ENCODE assay signal across 8 cellular contexts in the genomic region with DNA sequence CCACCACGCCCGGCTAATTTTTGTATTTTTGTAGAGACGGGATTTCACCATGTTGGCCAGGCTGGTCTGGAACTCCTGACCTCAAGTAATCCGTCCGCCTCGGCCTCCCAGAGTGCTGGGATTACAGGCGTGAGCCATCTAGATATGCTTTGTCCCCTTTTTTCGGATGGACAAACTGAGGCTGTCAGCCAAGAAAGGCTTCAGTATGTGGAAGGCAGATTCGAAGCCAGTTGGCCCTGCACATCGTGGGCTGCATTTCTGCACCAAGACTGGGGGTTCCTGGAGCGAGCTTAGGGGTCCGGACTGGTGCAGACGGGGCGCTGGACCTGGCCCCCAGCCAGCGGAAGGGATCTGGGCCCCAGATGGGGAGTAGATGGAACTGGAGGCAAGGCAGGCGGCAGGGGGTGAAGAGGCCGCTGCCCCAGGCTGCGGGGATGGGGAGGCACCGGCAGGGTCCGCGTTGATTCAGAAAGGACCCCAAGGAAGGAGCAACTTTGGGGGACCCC. TPM values are rescaled to one million over a fixed set of nuclear protein-coding genes. Genes with fewer than 3 reads are reported as not detected.
DNase-seq lines count a peak whose midpoint lies in the region; ATAC-seq, FAIRE-seq and TF ChIP-seq lines count a peak whose summit lies in the region.

No MANE protein-coding gene starts in this region.

- no peak for TF ChIP-seq EP300 in HepG2 (IDR thresholded peaks at IDR 0.05; ENCODE audit: low read depth in 2 of 2, low read length in 2 of 2)
- TF ChIP-seq EP300 in HepG2 (CRISPR knock-in tag; IDR thresholded peaks at IDR 0.05; ENCODE audit: borderline replicate concordance) = no peak

- POLR2A ChIA-PET in HepG2 (lab: Yijun Ruan, JAX) = interaction anchor here (2.1 to 3.1 kb wide), 4 partner anchors 11 to 38 kb away, joined by 7 to 51 read pairs (median 28); a partner anchor contains a TSS

- ATAC-seq in activated naive CD4-positive, alpha-beta T cell treated with anti-CD3 and anti-CD28 coated beads, Interleukin-2, amount 50 U/mL, for 72 hours = no peak
- ATAC-seq in HepG2 = no peak
- ATAC-seq in omental fat pad (ENCODE audit: low FRiP score) = no peak

- H3K36me3 Mint-ChIP-seq in activated naive CD4-positive, alpha-beta T cell treated with anti-CD3 and anti-CD28 coated beads, Interleukin-2, amount 50 U/mL, for 24 hours = no peaks in the 10 kb centered on the region
- H3K36me3 Mint-ChIP-seq in activated naive CD4-positive, alpha-beta T cell treated with anti-CD3 and anti-CD28 coated beads, Interleukin-2, amount 50 U/mL, for 72 hours = peaks cover 9 to 12% of the 10 kb centered on the region in 2 donors
- H3K36me3 Mint-ChIP-seq in type B pancreatic cell = no peaks in the 10 kb centered on the region

- intact Hi-C loops in HepG2 (cut with micrococcal nuclease; ENCODE audit: unreplicated experiment) = no loop called here

- H3K9me3 ChIP-seq in HepG2 (ENCODE audit: low read length) = no peaks in the 10 kb centered on the region

- no peaks in the 10 kb centered on the region for H3K79me2 ChIP-seq in HepG2 (ENCODE audit: insufficient read depth, low read length)

- no peaks in the 10 kb centered on the region for H3K9me3 Mint-ChIP-seq in activated naive CD4-positive, alpha-beta T cell treated with anti-CD3 and anti-CD28 coated beads, Interleukin-2, amount 50 U/mL, for 24 hours
- H3K9me3 Mint-ChIP-seq in activated naive CD4-positive, alpha-beta T cell treated with anti-CD3 and anti-CD28 coated beads, Interleukin-2, amount 50 U/mL, for 72 hours = peaks cover 3 to 5% of the 10 kb centered on the region in 2 donors
- no peaks in the 10 kb centered on the region for H3K9me3 Mint-ChIP-seq in type B pancreatic cell

- WGBS in HepG2 (ENCODE audit: low lambda C conversion rate) = 63% methylated on average over 17 of the region's 21 CpGs

- no TSS peak for BruUV-seq in HepG2 (replicated peaks; lab: Mats Ljungman, UMichigan)

- TF ChIP-seq POLR2A in HepG2 (IDR thresholded peaks at IDR 0.05; ENCODE audit: insufficient read depth in 1 of 2, low read depth in 2 of 2, low read length in 2 of 2) = no peak

- H3K9ac ChIP-seq in HepG2 (ENCODE audit: insufficient read depth, low read depth, low read length) = no peak overlapping the region

- CTCF ChIA-PET in HepG2 (lab: Yijun Ruan, JAX; ENCODE audit: low intra/inter-chr PET ratio, low total read pairs) = no interaction called here

- no peaks in the 10 kb centered on the region for H3K27me3 Mint-ChIP-seq in activated naive CD4-positive, alpha-beta T cell treated with anti-CD3 and anti-CD28 coated beads, Interleukin-2, amount 50 U/mL, for 24 hours
- no peaks in the 10 kb centered on the region for H3K27me3 Mint-ChIP-seq in type B pancreatic cell

- no peak for TF ChIP-seq CTCF in HepG2 (CRISPR knock-in tag; IDR thresholded peaks at IDR 0.05)
- no peak for TF ChIP-seq CTCF in type B pancreatic cell (conservative IDR thresholded peaks at IDR 0.05)
- no peak for TF ChIP-seq CTCF in omental fat pad (IDR thresholded peaks at IDR 0.05)

- H3K4me3 ChIP-seq in HepG2 (replicated peaks in 1 of 3; ENCODE audit: insufficient read depth in 1 of 3, low read depth in 2 of 3, low read length in 3 of 3) = peak overlapping the region in 2 of 3 experiments; percentile 59 to 79; a peak in 2 of 6 replicates

- no peak for FAIRE-seq in HepG2 (lab: Jason Lieb, UNC)

- TF ChIP-seq RAD21 in HepG2 (CRISPR knock-in tag; IDR thresholded peaks at IDR 0.05) = no peak

- no peak overlapping the region for H3K27ac ChIP-seq in HepG2 (ENCODE audit: extremely low read length, insufficient read depth, low read length)

- no peak for DNase-seq in activated naive CD4-positive, alpha-beta T cell treated with Interleukin-2 at 50 U/mL for 16 hours
- DNase-seq in activated naive CD4-positive, alpha-beta T cell treated with anti-CD3 and anti-CD28 coated beads, Interleukin-2, amount 50 U/mL, for 72 hours (ENCODE audit: low spot score in 2 of 2) = no peak
- no peak for DNase-seq in HepG2 (ENCODE audit: low spot score)
- DNase-seq in type B pancreatic cell (ENCODE audit: extremely low spot score, unreplicated experiment) = no peak
- DNase-seq in omental fat pad (ENCODE audit: low spot score) = no peak
- no peak for DNase-seq in HK-2 (ENCODE audit: unreplicated experiment)
- DNase-seq in NCI-H1417 treated with DMSO at 0.1 percent for 48 hours (lab: John Stamatoyannopoulos, UW) = no peak

- H3K36me3 ChIP-seq in HepG2 (replicated peaks in 1 of 2; ENCODE audit: control insufficient read depth in 1 of 2, insufficient read depth in 2 of 2, low read length in 2 of 2) = no peaks in the 10 kb centered on the region

- in situ Hi-C loops in HepG2 (cut with HindIII; ENCODE audit: extremely low pct_ligation_motif_present, low pct_unique_long_range_greater_than_20kb) = no loop called here

- H4K20me1 ChIP-seq in HepG2 (ENCODE audit: insufficient read depth, low read length) = no peaks in the 10 kb centered on the region

- H3K4me2 ChIP-seq in HepG2 (ENCODE audit: low read depth, low read length) = no peak overlapping the region

- peaks cover 60% of the 10 kb centered on the region for H3K4me1 Mint-ChIP-seq in activated naive CD4-positive, alpha-beta T cell treated with anti-CD3 and anti-CD28 coated beads, Interleukin-2, amount 50 U/mL, for 24 hours
- peaks cover 31% of the 10 kb centered on the region for H3K4me1 Mint-ChIP-seq in type B pancreatic cell (ENCODE audit: unreplicated experiment)

- H3K27me3 ChIP-seq in HepG2 (ENCODE audit: control insufficient read depth in 1 of 2, insufficient read depth in 2 of 2, low read length in 2 of 2) = no peaks in the 10 kb centered on the region

- peak overlapping the region; percentile 76 for H3K4me3 Mint-ChIP-seq in activated naive CD4-positive, alpha-beta T cell treated with anti-CD3 and anti-CD28 coated beads, Interleukin-2, amount 50 U/mL, for 24 hours
- H3K4me3 Mint-ChIP-seq in type B pancreatic cell = peak overlapping the region; percentile 61

- H2AFZ ChIP-seq in HepG2 (ENCODE audit: low read length) = no peak overlapping the region

- peaks cover 79% of the 10 kb centered on the region for H3K4me1 ChIP-seq in HepG2 (ENCODE audit: insufficient read depth, low read length)

- peak overlapping the region; percentile 38 for H3K27ac Mint-ChIP-seq in activated naive CD4-positive, alpha-beta T cell treated with anti-CD3 and anti-CD28 coated beads, Interleukin-2, amount 50 U/mL, for 24 hours
- peak overlapping the region; percentile 94 to 98 for H3K27ac Mint-ChIP-seq in activated naive CD4-positive, alpha-beta T cell treated with anti-CD3 and anti-CD28 coated beads, Interleukin-2, amount 50 U/mL, for 72 hours
- H3K27ac Mint-ChIP-seq in type B pancreatic cell = peak overlapping the region; percentile 98

RNA-seq across cellular contexts. Expression of a gene that starts 9.7 kb away (rescaled TPM):
- total RNA-seq in activated naive CD4-positive, alpha-beta T cell treated with anti-CD3 and anti-CD28 coated beads, Interleukin-2, amount 50 U/mL, for 72 hours = 100 to 1,000 TPM; 213 to 255 TPM
- total RNA-seq in HepG2 (2016; rRNA removed; fragmentation: Illumina TruSeq; extraction: Trizol) = 31.8 and 41.2 TPM in 2 replicates
- total RNA-seq in HepG2 (2016; cell fraction: cytosol; rRNA removed; fragmentation: Illumina TruSeq; extraction: Trizol; ENCODE audit: low read depth) = 36.4 and 41.0 TPM in 2 replicates
- total RNA-seq in HepG2 (2016; cell fraction: insoluble cytoplasmic fraction; rRNA removed; fragmentation: Illumina TruSeq; extraction: Trizol) = 30.0 and 40.6 TPM in 2 replicates
- 68.5 and 98.0 TPM in 2 replicates for total RNA-seq in HepG2 (2016; cell fraction: membrane; rRNA removed; fragmentation: Illumina TruSeq; extraction: Trizol)
- 23.4 and 45.2 TPM in 2 replicates for total RNA-seq in HepG2 (2016; cell fraction: nucleus; rRNA removed; fragmentation: Illumina TruSeq; extraction: Trizol)
- 59.8 and 124 TPM in 2 replicates for polyA plus RNA-seq in HepG2 (2011; rRNA removed)
- polyA plus RNA-seq in HepG2 (2011; cell fraction: cytosol; rRNA removed) = 93.9 and 178 TPM in 2 replicates
- 129 and 136 TPM in 2 replicates for polyA plus RNA-seq in HepG2 (2011; cell fraction: nucleus; rRNA removed)
- polyA plus RNA-seq in HepG2 (2012) = 44.0 and 66.6 TPM in 2 replicates
- polyA plus RNA-seq in HepG2 (2016; cell fraction: cytosol; fragmentation: Illumina TruSeq; extraction: Trizol; ENCODE audit: low read depth) = 85.1 and 91.8 TPM in 2 replicates
- polyA plus RNA-seq in HepG2 (2016; cell fraction: insoluble cytoplasmic fraction; fragmentation: Illumina TruSeq; extraction: Trizol; ENCODE audit: low read depth) = 74.4 and 76.0 TPM in 2 replicates
- polyA plus RNA-seq in HepG2 (2016; cell fraction: membrane; fragmentation: Illumina TruSeq; extraction: Trizol; ENCODE audit: low read depth) = 131 and 149 TPM in 2 replicates
- polyA plus RNA-seq in HepG2 (2016; cell fraction: nucleus; fragmentation: Illumina TruSeq; extraction: Trizol; ENCODE audit: insufficient read depth, low read depth) = 77.1 and 84.7 TPM in 2 replicates
- 49.7 and 194 TPM in 2 replicates for polyA minus RNA-seq in HepG2 (2011; rRNA and poly(A)+ RNA removed; ENCODE audit: low replicate concordance)
- polyA minus RNA-seq in HepG2 (2011; cell fraction: cytosol; rRNA and poly(A)+ RNA removed) = 164 and 168 TPM in 2 replicates
- polyA minus RNA-seq in HepG2 (2011; cell fraction: nucleus; rRNA and poly(A)+ RNA removed) = 60.5 and 91.9 TPM in 2 replicates
- total RNA-seq in type B pancreatic cell (ENCODE audit: low replicate concordance) = 126 and 232 TPM in 2 replicates
- total RNA-seq in omental fat pad = 100 to 1,000 TPM; 398 to 859 (median 623) TPM

RNA-seq across cellular contexts. Expression of a gene that starts 16.8 kb away (rescaled TPM):
- 1 to 10 TPM in 1 of 2 donors, under 1 TPM in 1; 0.45 to 1.5 TPM for total RNA-seq in activated naive CD4-positive, alpha-beta T cell treated with anti-CD3 and anti-CD28 coated beads, Interleukin-2, amount 50 U/mL, for 72 hours
- total RNA-seq in HepG2 (2016; rRNA removed; fragmentation: Illumina TruSeq; extraction: Trizol) = 0.04 and 0.07 TPM in 2 replicates
- not detected in 2 replicates for total RNA-seq in HepG2 (2016; cell fraction: cytosol; rRNA removed; fragmentation: Illumina TruSeq; extraction: Trizol; ENCODE audit: low read depth)
- 0.04 TPM in 1 of 2 replicates, not detected in the other for total RNA-seq in HepG2 (2016; cell fraction: insoluble cytoplasmic fraction; rRNA removed; fragmentation: Illumina TruSeq; extraction: Trizol)
- not detected in 2 replicates for total RNA-seq in HepG2 (2016; cell fraction: membrane; rRNA removed; fragmentation: Illumina TruSeq; extraction: Trizol)
- 0.13 TPM in 1 of 2 replicates, not detected in the other for total RNA-seq in HepG2 (2016; cell fraction: nucleus; rRNA removed; fragmentation: Illumina TruSeq; extraction: Trizol)
- polyA plus RNA-seq in HepG2 (2011; rRNA removed) = 0.14 and 0.18 TPM in 2 replicates
- 0.03 and 0.04 TPM in 2 replicates for polyA plus RNA-seq in HepG2 (2011; cell fraction: cytosol; rRNA removed)
- polyA plus RNA-seq in HepG2 (2011; cell fraction: nucleus; rRNA removed) = 1.3 and 1.5 TPM in 2 replicates
- polyA plus RNA-seq in HepG2 (2012) = 0.13 TPM in 2 replicates
- not detected in 2 replicates for polyA plus RNA-seq in HepG2 (2016; cell fraction: cytosol; fragmentation: Illumina TruSeq; extraction: Trizol; ENCODE audit: low read depth)
- not detected in 2 replicates for polyA plus RNA-seq in HepG2 (2016; cell fraction: insoluble cytoplasmic fraction; fragmentation: Illumina TruSeq; extraction: Trizol; ENCODE audit: low read depth)
- not detected in 2 replicates for polyA plus RNA-seq in HepG2 (2016; cell fraction: membrane; fragmentation: Illumina TruSeq; extraction: Trizol; ENCODE audit: low read depth)
- 0.25 and 0.49 TPM in 2 replicates for polyA plus RNA-seq in HepG2 (2016; cell fraction: nucleus; fragmentation: Illumina TruSeq; extraction: Trizol; ENCODE audit: insufficient read depth, low read depth)
- 0.26 and 0.91 TPM in 2 replicates for polyA minus RNA-seq in HepG2 (2011; rRNA and poly(A)+ RNA removed; ENCODE audit: low replicate concordance)
- 0.53 TPM in 1 of 2 replicates, not detected in the other for polyA minus RNA-seq in HepG2 (2011; cell fraction: cytosol; rRNA and poly(A)+ RNA removed)
- polyA minus RNA-seq in HepG2 (2011; cell fraction: nucleus; rRNA and poly(A)+ RNA removed) = 0.52 and 0.62 TPM in 2 replicates
- total RNA-seq in type B pancreatic cell (ENCODE audit: low replicate concordance) = 7.8 and 10.2 TPM in 2 replicates
- total RNA-seq in omental fat pad = 10 to 100 TPM in 2 of 4 donors, 1 to 10 TPM in 2; 1.7 to 15.9 (median 7.4) TPM

RNA-seq across cellular contexts. Expression of a gene that starts 31.8 kb away (rescaled TPM):
- total RNA-seq in activated naive CD4-positive, alpha-beta T cell treated with anti-CD3 and anti-CD28 coated beads, Interleukin-2, amount 50 U/mL, for 72 hours = 100 to 1,000 TPM; 280 to 379 TPM
- total RNA-seq in HepG2 (2016; rRNA removed; fragmentation: Illumina TruSeq; extraction: Trizol) (166 and 188 TPM in 2 replicates), type B pancreatic cell (ENCODE audit: low replicate concordance) (196 and 223 TPM in 2 replicates), omental fat pad (100 to 1,000 TPM in 1 of 4 donors, 10 to 100 TPM in 3; 58.6 to 140 (median 93.1) TPM)
- total RNA-seq in HepG2 (2016; cell fraction: cytosol; rRNA removed; fragmentation: Illumina TruSeq; extraction: Trizol; ENCODE audit: low read depth) = 129 and 159 TPM in 2 replicates
- total RNA-seq in HepG2 (2016; cell fraction: insoluble cytoplasmic fraction; rRNA removed; fragmentation: Illumina TruSeq; extraction: Trizol) = 185 and 208 TPM in 2 replicates
- total RNA-seq in HepG2 (2016; cell fraction: membrane; rRNA removed; fragmentation: Illumina TruSeq; extraction: Trizol) = 248 and 299 TPM in 2 replicates
- 62.8 and 69.8 TPM in 2 replicates for total RNA-seq in HepG2 (2016; cell fraction: nucleus; rRNA removed; fragmentation: Illumina TruSeq; extraction: Trizol)
- 65.8 and 66.8 TPM in 2 replicates for polyA plus RNA-seq in HepG2 (2011; rRNA removed)
- 97.1 and 133 TPM in 2 replicates for polyA plus RNA-seq in HepG2 (2011; cell fraction: cytosol; rRNA removed)
- 51.8 and 54.0 TPM in 2 replicates for polyA plus RNA-seq in HepG2 (2011; cell fraction: nucleus; rRNA removed)
- polyA plus RNA-seq in HepG2 (2012) = 62.7 and 78.9 TPM in 2 replicates
- polyA plus RNA-seq in HepG2 (2016; cell fraction: cytosol; fragmentation: Illumina TruSeq; extraction: Trizol; ENCODE audit: low read depth) = 166 and 238 TPM in 2 replicates
- 205 and 220 TPM in 2 replicates for polyA plus RNA-seq in HepG2 (2016; cell fraction: insoluble cytoplasmic fraction; fragmentation: Illumina TruSeq; extraction: Trizol; ENCODE audit: low read depth)
- 217 and 267 TPM in 2 replicates for polyA plus RNA-seq in HepG2 (2016; cell fraction: membrane; fragmentation: Illumina TruSeq; extraction: Trizol; ENCODE audit: low read depth)
- 105 and 120 TPM in 2 replicates for polyA plus RNA-seq in HepG2 (2016; cell fraction: nucleus; fragmentation: Illumina TruSeq; extraction: Trizol; ENCODE audit: insufficient read depth, low read depth)
- 40.8 and 88.8 TPM in 2 replicates for polyA minus RNA-seq in HepG2 (2011; rRNA and poly(A)+ RNA removed; ENCODE audit: low replicate concordance)
- 24.9 and 32.6 TPM in 2 replicates for polyA minus RNA-seq in HepG2 (2011; cell fraction: cytosol; rRNA and poly(A)+ RNA removed)
- 13.4 and 14.2 TPM in 2 replicates for polyA minus RNA-seq in HepG2 (2011; cell fraction: nucleus; rRNA and poly(A)+ RNA removed)

RNA-seq across cellular contexts. Expression of a gene that starts 49.3 kb away (rescaled TPM):
- 10 to 100 TPM; 38.3 to 47.2 TPM for total RNA-seq in activated naive CD4-positive, alpha-beta T cell treated with anti-CD3 and anti-CD28 coated beads, Interleukin-2, amount 50 U/mL, for 72 hours
- total RNA-seq in HepG2 (2016; rRNA removed; fragmentation: Illumina TruSeq; extraction: Trizol) = 56.6 and 57.7 TPM in 2 replicates
- total RNA-seq in HepG2 (2016; cell fraction: cytosol; rRNA removed; fragmentation: Illumina TruSeq; extraction: Trizol; ENCODE audit: low read depth) = 13.1 and 14.4 TPM in 2 replicates
- 51.1 and 64.9 TPM in 2 replicates for total RNA-seq in HepG2 (2016; cell fraction: insoluble cytoplasmic fraction; rRNA removed; fragmentation: Illumina TruSeq; extraction: Trizol)
- total RNA-seq in HepG2 (2016; cell fraction: membrane; rRNA removed; fragmentation: Illumina TruSeq; extraction: Trizol) = 36.0 and 36.7 TPM in 2 replicates
- total RNA-seq in HepG2 (2016; cell fraction: nucleus; rRNA removed; fragmentation: Illumina TruSeq; extraction: Trizol) = 30.3 and 33.5 TPM in 2 replicates
- 53.1 and 64.3 TPM in 2 replicates for polyA plus RNA-seq in HepG2 (2011; rRNA removed)
- 37.2 and 38.6 TPM in 2 replicates for polyA plus RNA-seq in HepG2 (2011; cell fraction: cytosol; rRNA removed)
- 97.0 and 102 TPM in 2 replicates for polyA plus RNA-seq in HepG2 (2011; cell fraction: nucleus; rRNA removed)
- 26.8 and 28.6 TPM in 2 replicates for polyA plus RNA-seq in HepG2 (2012)
- 15.6 and 16.2 TPM in 2 replicates for polyA plus RNA-seq in HepG2 (2016; cell fraction: cytosol; fragmentation: Illumina TruSeq; extraction: Trizol; ENCODE audit: low read depth)
- polyA plus RNA-seq in HepG2 (2016; cell fraction: insoluble cytoplasmic fraction; fragmentation: Illumina TruSeq; extraction: Trizol; ENCODE audit: low read depth) = 40.6 and 44.1 TPM in 2 replicates
- 22.8 and 23.5 TPM in 2 replicates for polyA plus RNA-seq in HepG2 (2016; cell fraction: membrane; fragmentation: Illumina TruSeq; extraction: Trizol; ENCODE audit: low read depth)
- polyA plus RNA-seq in HepG2 (2016; cell fraction: nucleus; fragmentation: Illumina TruSeq; extraction: Trizol; ENCODE audit: insufficient read depth, low read depth) = 51.1 and 66.5 TPM in 2 replicates
- polyA minus RNA-seq in HepG2 (2011; rRNA and poly(A)+ RNA removed; ENCODE audit: low replicate concordance) = 22.4 and 187 TPM in 2 replicates
- 44.1 and 52.6 TPM in 2 replicates for polyA minus RNA-seq in HepG2 (2011; cell fraction: cytosol; rRNA and poly(A)+ RNA removed)
- 46.4 and 57.7 TPM in 2 replicates for polyA minus RNA-seq in HepG2 (2011; cell fraction: nucleus; rRNA and poly(A)+ RNA removed)
- total RNA-seq in type B pancreatic cell (ENCODE audit: low replicate concordance) = 28.8 and 46.7 TPM in 2 replicates
- 10 to 100 TPM; 15.6 to 25.2 (median 18.0) TPM for total RNA-seq in omental fat pad

Comparison
In these comparisons a context has a peak if more than half of its experiments do, and no peak if none do; other contexts are left out.
1. H3K27ac Mint-ChIP-seq: peak in every context shown above with its lines; median percentile 98 in type B pancreatic cell; 96 in activated naive CD4-positive, alpha-beta T cell treated with anti-CD3 and anti-CD28 coated beads, Interleukin-2, amount 50 U/mL, for 72 hours; 38 in activated naive CD4-positive, alpha-beta T cell treated with anti-CD3 and anti-CD28 coated beads, Interleukin-2, amount 50 U/mL, for 24 hours.